In genomic region chr11:313304-313786, GRCh38 we compare ENCODE assay signal across 8 cellular contexts. TPM values are rescaled to one million over a fixed set of nuclear protein-coding genes. Genes with fewer than 3 reads are reported as not detected.
A peak's percentile ranks its signal among the peaks of the same experiment; 100 is the strongest.
DNase-seq lines count a peak whose midpoint lies in the region; ATAC-seq and TF ChIP-seq lines count a peak whose summit lies in the region.

No MANE protein-coding gene starts in this region.

- peaks cover 48% of the 10 kb centered on the region for H3K4me1 ChIP-seq in HUES6 (ENCODE audit: control insufficient read depth, insufficient read depth, low read length)

- TF ChIP-seq CTCF in AG10803 (conservative IDR thresholded peaks at IDR 0.05; ENCODE audit: low read length), result no peak

- H3K4me1 Mint-ChIP-seq in central memory CD8-positive, alpha-beta T cell, result peaks cover 57% of the 10 kb centered on the region
- H3K4me1 Mint-ChIP-seq in naive B cell, result peaks cover 36 to 71% (median 47%) of the 10 kb centered on the region in 3 donors

- H3K4me3 Mint-ChIP-seq in central memory CD8-positive, alpha-beta T cell, result peak overlapping the region; percentile 89
- peak overlapping the region; percentile 88 to 96 (median 93) for H3K4me3 Mint-ChIP-seq in naive B cell

- peaks cover 12% of the 10 kb centered on the region for H3K36me3 ChIP-seq in HUES6 (ENCODE audit: control insufficient read depth, insufficient read depth, low read length)

- peak overlapping the region; percentile 80 for H3K4me3 ChIP-seq in AG10803 (ENCODE audit: low read length)
- peak overlapping the region; percentile 87 for H3K4me3 ChIP-seq in HUES6 (ENCODE audit: low read depth, low read length)

- H3K36me3 Mint-ChIP-seq in central memory CD8-positive, alpha-beta T cell (ENCODE audit: insufficient read depth), result peaks cover 54% of the 10 kb centered on the region
- no peaks in the 10 kb centered on the region for H3K36me3 Mint-ChIP-seq in naive B cell

- H3K27me3 ChIP-seq in HUES6 (ENCODE audit: control insufficient read depth, insufficient read depth, low read length), result peaks cover 29% of the 10 kb centered on the region; the same call in 1 of the 2 replicates

- peak overlapping the region; percentile 84; the same call in 1 of the 2 replicates for H3K27ac ChIP-seq in HUES6 (ENCODE audit: low read depth, low read length)

- H3K9ac ChIP-seq in HUES6 (ENCODE audit: low read length), result peak overlapping the region; percentile 96

- H3K9me3 ChIP-seq in HUES6 (ENCODE audit: control insufficient read depth, insufficient read depth, low read depth, low read length), result no peaks in the 10 kb centered on the region

- no peak for ATAC-seq in central memory CD8-positive, alpha-beta T cell (replicated peaks; ENCODE audit: extremely low read depth, poor library complexity, severe bottlenecking)
- ATAC-seq in naive B cell (ENCODE audit: low read depth in 2 of 2) (no peak), HG02981 (IDR thresholded peaks at IDR 0.05; ENCODE audit: unreplicated experiment) (no peak)

- peak overlapping the region; percentile 96 for H3K27ac Mint-ChIP-seq in central memory CD8-positive, alpha-beta T cell (ENCODE audit: low read depth)
- H3K27ac Mint-ChIP-seq in naive B cell, result peak overlapping the region; percentile 86 to 98 (median 96)

- no peak for DNase-seq in AG10803 (ENCODE audit: low read depth)
- DNase-seq in central memory CD8-positive, alpha-beta T cell (ENCODE audit: low spot score in 2 of 2), result no peak
- no peak for DNase-seq in naive B cell
- DNase-seq in GM19240 (ENCODE audit: insufficient read length, low spot score), result no peak
- no peak for DNase-seq in NCI-H2227 (lab: John Stamatoyannopoulos, UW; ENCODE audit: unreplicated experiment)
- no peak for DNase-seq in DMS53 (lab: John Stamatoyannopoulos, UW)

- H3K27me3 Mint-ChIP-seq in central memory CD8-positive, alpha-beta T cell, result no peaks in the 10 kb centered on the region
- no peaks in the 10 kb centered on the region for H3K27me3 Mint-ChIP-seq in naive B cell

- no peaks in the 10 kb centered on the region for H3K9me3 Mint-ChIP-seq in central memory CD8-positive, alpha-beta T cell
- no peaks in the 10 kb centered on the region for H3K9me3 Mint-ChIP-seq in naive B cell

RNA-seq across cellular contexts. Expression of gene IFITM1, which starts 0.5 kb away (rescaled TPM):
- 100 to 1,000 TPM; 152 to 299 (median 164) TPM for polyA plus RNA-seq in naive B cell (ENCODE audit: low read depth in 6 of 6)

RNA-seq across cellular contexts. Expression of gene IFITM2, which starts 5.7 kb away (rescaled TPM):
- polyA plus RNA-seq in naive B cell (ENCODE audit: low read depth in 6 of 6), result 1,000 to 10,000 TPM in 4 of 6 donors, 100 to 1,000 TPM in 2; 915 to 1,467 (median 1,288) TPM

RNA-seq across cellular contexts. Expression of gene IFITM3, which starts 7.3 kb away (rescaled TPM):
- polyA plus RNA-seq in naive B cell (ENCODE audit: low read depth in 6 of 6), result 100 to 1,000 TPM in 1 of 6 donors, 10 to 100 TPM in 3, 1 to 10 TPM in 1, under 1 TPM in 1; 0.71 to 178 (median 64.1) TPM

RNA-seq across cellular contexts. Expression of gene IFITM5, which starts 14.0 kb away (rescaled TPM):
- polyA plus RNA-seq in naive B cell (ENCODE audit: low read depth in 6 of 6), result not detected

RNA-seq across cellular contexts. Expression of gene PGGHG, which starts 24.4 kb away (rescaled TPM):
- polyA plus RNA-seq in naive B cell (ENCODE audit: low read depth in 6 of 6), result 1 to 10 TPM; 3.4 to 8.3 (median 4.3) TPM
